In the genomic region with DNA sequence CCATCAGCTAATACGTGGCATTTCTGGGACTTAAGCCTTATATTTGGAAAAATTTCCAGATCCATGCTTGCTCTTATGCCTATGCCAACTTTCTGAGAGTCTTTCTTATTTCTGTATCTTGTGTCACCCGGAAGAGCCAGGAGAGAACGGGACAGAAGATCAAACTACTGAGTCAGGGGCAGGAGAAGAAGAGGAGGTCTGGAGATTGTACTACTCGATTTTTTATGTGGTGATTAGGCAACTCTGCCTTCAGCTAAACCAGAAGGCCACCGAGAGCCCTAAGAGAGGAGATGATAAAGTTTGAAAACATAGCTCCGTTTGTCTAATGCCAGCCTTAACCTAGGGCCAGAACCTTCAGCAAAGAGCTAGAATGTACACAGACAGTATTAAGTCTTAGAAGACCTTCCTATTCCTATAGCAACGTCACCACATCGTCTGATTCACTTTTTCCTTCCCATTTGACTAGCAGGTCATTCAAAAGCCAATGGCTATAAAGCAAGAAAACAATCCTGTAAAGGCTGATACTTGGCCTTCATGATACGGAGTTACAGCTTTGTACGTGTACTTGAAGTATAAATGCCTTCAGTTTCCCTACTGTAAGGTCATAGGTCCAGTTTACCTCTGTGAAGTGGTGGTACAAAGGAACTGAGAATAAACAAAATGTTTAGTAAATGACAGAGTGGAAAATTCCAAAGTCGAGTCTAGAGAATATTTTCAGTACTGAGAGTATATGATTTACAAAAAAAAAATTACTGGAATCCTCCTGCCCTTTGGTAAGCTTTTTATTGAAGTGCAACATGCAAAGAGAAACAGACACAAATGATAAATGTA, we compare ENCODE assay signal across 12 cellular contexts.
DNase-seq lines count a peak whose midpoint lies in the region; ATAC-seq and TF ChIP-seq lines count a peak whose summit lies in the region.
"Had no signal": no experiment of that assay in that cellular context is flagged by ENCODE, and none has a peak within 500 bp of the region (broad histone marks: within the 10 kb centered on the region; RNA-seq: fewer than 3 reads in every experiment).

No MANE protein-coding gene starts in this region.

- no peak for DNase-seq in CD8-positive, alpha-beta memory T cell
- DNase-seq in amniotic epithelial cell (ENCODE audit: low read depth) (peak; percentile 46), natural killer cell (no peak), NCI-H1436 treated with DMSO at 0.1 percent for 48 hours (lab: John Stamatoyannopoulos, UW) (no peak), esophagus muscularis mucosa (ENCODE audit: extremely low spot score) (no peak)
- DNase-seq: Karpas-422, NCI-H1694, OCI-M1 had no signal

- no peaks in the 10 kb centered on the region for H3K27me3 ChIP-seq in CD8-positive, alpha-beta memory T cell (ENCODE audit: insufficient read depth, low read length, poor library complexity, severe bottlenecking)
- no peaks in the 10 kb centered on the region for H3K27me3 ChIP-seq in KMS-11 (ENCODE audit: insufficient read depth, low read depth)
- no peaks in the 10 kb centered on the region for H3K27me3 ChIP-seq in esophagus muscularis mucosa

- H3K9me3 ChIP-seq in CD8-positive, alpha-beta memory T cell (ENCODE audit: low read length) = no peaks in the 10 kb centered on the region
- no peaks in the 10 kb centered on the region for H3K9me3 ChIP-seq in esophagus muscularis mucosa

- H3K27ac Mint-ChIP-seq in CD8-positive, alpha-beta memory T cell = peak overlapping the region; percentile 91 to 99 (median 98)
- peak overlapping the region; percentile 78 to 88 for H3K27ac Mint-ChIP-seq in natural killer cell

- no peak overlapping the region for H3K27ac ChIP-seq in CD8-positive, alpha-beta memory T cell (ENCODE audit: low read depth, low read length)
- H3K27ac ChIP-seq in KMS-11 = peak overlapping the region; percentile 36; the same call in 1 of the 2 replicates
- no peak overlapping the region for H3K27ac ChIP-seq in esophagus muscularis mucosa (replicated peaks in 1 of 4)

- ATAC-seq in natural killer cell = peak in 2 of 3 donors; percentile 4 to 25
- ATAC-seq in HG03469 (IDR thresholded peaks at IDR 0.05; ENCODE audit: unreplicated experiment) = no peak

- no peaks in the 10 kb centered on the region for H3K36me3 ChIP-seq in CD8-positive, alpha-beta memory T cell (ENCODE audit: insufficient read depth, low read length)
- no peaks in the 10 kb centered on the region; the same call in 1 of the 2 replicates for H3K36me3 ChIP-seq in KMS-11 (ENCODE audit: insufficient read depth)
- H3K36me3 ChIP-seq in esophagus muscularis mucosa = no peaks in the 10 kb centered on the region

- no peaks in the 10 kb centered on the region; the same call in 1 of the 2 replicates for H4K20me1 ChIP-seq in KMS-11 (ENCODE audit: insufficient read depth)

- H3K4me2 ChIP-seq in KMS-11 = peak overlapping the region; percentile 44

- TF ChIP-seq EP300 in esophagus muscularis mucosa (IDR thresholded peaks at IDR 0.05) = no peak

- peaks cover 0 to 50% (median 13%) of the 10 kb centered on the region in 3 donors for H3K36me3 Mint-ChIP-seq in CD8-positive, alpha-beta memory T cell
- H3K36me3 Mint-ChIP-seq in natural killer cell = no peaks in the 10 kb centered on the region

- intact Hi-C loops in natural killer cell (cut with micrococcal nuclease) = no loop called here
- intact Hi-C loops in esophagus muscularis mucosa (cut with DNase I) = no loop called here

- peak overlapping the region; percentile 42 to 89 (median 81) for H3K4me3 Mint-ChIP-seq in CD8-positive, alpha-beta memory T cell
- H3K4me3 Mint-ChIP-seq in natural killer cell = peak overlapping the region; percentile 82
- H3K4me3 Mint-ChIP-seq: B cell, brain had no signal

- no peaks in the 10 kb centered on the region for H3K9me3 Mint-ChIP-seq in CD8-positive, alpha-beta memory T cell
- no peaks in the 10 kb centered on the region for H3K9me3 Mint-ChIP-seq in natural killer cell

- peaks cover 99% of the 10 kb centered on the region for H3K79me2 ChIP-seq in KMS-11 (ENCODE audit: insufficient read depth, low read depth)

- POLR2A ChIA-PET in CD8-positive, alpha-beta memory T cell (lab: Charles Lee) = interaction anchor here (0.7 to 1.5 kb wide), 4 partner anchors 10 to 25 kb away, joined by 3 to 4 read pairs (median 3); no protein-coding TSS in a partner anchor

- H3K4me3 ChIP-seq in CD8-positive, alpha-beta memory T cell (ENCODE audit: low read length) = peak overlapping the region; percentile 18
- H3K4me3 ChIP-seq in KMS-11 (IDR thresholded peaks at IDR 0.05; ENCODE audit: insufficient read depth, low read depth, low read length) = no peak overlapping the region
- no peak overlapping the region for H3K4me3 ChIP-seq in esophagus muscularis mucosa

- CTCF ChIA-PET in CD8-positive, alpha-beta memory T cell (lab: Charles Lee) = interaction anchor here (0.8 to 1.7 kb wide), 6 partner anchors 11 to 342 kb away, joined by 3 to 9 read pairs (median 4); no protein-coding TSS in a partner anchor

- TF ChIP-seq POLR2A in esophagus muscularis mucosa (IDR thresholded peaks at IDR 0.05; ENCODE audit: low read depth) = no peak

- no peak overlapping the region for H3K9ac ChIP-seq in KMS-11

- H3K4me1 Mint-ChIP-seq in CD8-positive, alpha-beta memory T cell = peaks cover 90 to 95% (median 93%) of the 10 kb centered on the region in 3 donors
- H3K4me1 Mint-ChIP-seq in natural killer cell = peaks cover 84 to 88% of the 10 kb centered on the region in 2 donors

- H2AFZ ChIP-seq in KMS-11 (ENCODE audit: low read depth) = no peak overlapping the region

- TF ChIP-seq CTCF in KMS-11 (conservative IDR thresholded peaks at IDR 0.05; ENCODE audit: low read depth, low read length) = no peak
- TF ChIP-seq CTCF in natural killer cell (IDR thresholded peaks at IDR 0.05) = no peak
- TF ChIP-seq CTCF in esophagus muscularis mucosa (IDR thresholded peaks at IDR 0.05) = no peak

- peaks cover 91% of the 10 kb centered on the region for H3K4me1 ChIP-seq in CD8-positive, alpha-beta memory T cell (ENCODE audit: insufficient read depth, low read length)
- H3K4me1 ChIP-seq in KMS-11 (ENCODE audit: low read depth, poor library complexity, severe bottlenecking) (peaks cover 93% of the 10 kb centered on the region), esophagus muscularis mucosa (peaks cover 23 to 85% (median 69%) of the 10 kb centered on the region in 4 donors)

- WGBS in esophagus muscularis mucosa = 69% methylated on average over 11 of the region's 11 CpGs

- no peaks in the 10 kb centered on the region for H3K27me3 Mint-ChIP-seq in CD8-positive, alpha-beta memory T cell
- H3K27me3 Mint-ChIP-seq in natural killer cell (ENCODE audit: low read depth in 2 of 2) = no peaks in the 10 kb centered on the region
- H3K27me3 Mint-ChIP-seq: B cell had no signal
